ENCODE assay signal across 18 cellular contexts in the genomic region with DNA sequence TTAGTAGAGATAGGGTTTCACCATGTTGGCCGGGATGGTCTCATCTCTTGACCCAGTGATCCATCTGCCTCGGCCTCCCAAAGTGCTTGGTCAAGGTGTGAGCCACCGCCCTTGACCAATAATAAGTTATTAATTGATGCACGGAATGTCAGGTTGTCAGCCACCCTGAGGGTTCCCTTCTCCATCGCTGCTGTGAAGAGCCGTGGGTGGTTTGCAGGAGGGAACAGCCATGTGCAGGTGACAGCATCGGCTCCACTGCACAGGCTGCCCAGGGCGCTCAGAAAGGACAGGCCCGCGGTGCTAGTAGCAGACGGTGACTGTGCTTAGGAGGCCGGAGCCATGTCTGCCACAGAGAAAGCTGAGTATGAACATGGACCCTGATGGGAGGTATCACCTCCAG.
"Had no signal": no experiment of that assay in that cellular context is flagged by ENCODE, and none has a peak within 500 bp of the region (broad histone marks: within the 10 kb centered on the region; RNA-seq: fewer than 3 reads in every experiment).

No MANE protein-coding gene starts in this region.

- H3K27me3 Mint-ChIP-seq: activated CD4-positive, alpha-beta T cell treated with anti-CD3 and anti-CD28 coated beads, Interleukin-2, amount 10 ng/mL, durations not matched to agents 7 days and 5 days; activated naive CD8-positive, alpha-beta T cell had no signal

- H3K27ac Mint-ChIP-seq: activated CD4-positive, alpha-beta T cell treated with anti-CD3 and anti-CD28 coated beads, Interleukin-2, amount 10 ng/mL, durations not matched to agents 7 days and 5 days; activated naive CD8-positive, alpha-beta T cell; T-helper 2 cell treated with Interferon-gamma antibody and Interleukin-4, amounts not matched to agents 5 μg/mL and 100 μg/mL, for 36 hours had no signal

- H3K4me1 ChIP-seq: breast epithelium, parathyroid adenoma, SJCRH30 had no signal

- H3K36me3 Mint-ChIP-seq: activated naive CD8-positive, alpha-beta T cell had no signal

- H3K27ac ChIP-seq: breast epithelium, gastroesophageal sphincter, parathyroid adenoma, SJCRH30 had no signal

- H3K4me3 ChIP-seq: breast epithelium, gastroesophageal sphincter, heart right ventricle, lung, SJCRH30 had no signal

- H3K9me3 ChIP-seq: breast epithelium, gastroesophageal sphincter, heart right ventricle, SJCRH30 had no signal

- ATAC-seq: activated T-cell treated with anti-CD3 and anti-CD28 coated beads, Interleukin-2, amount 50 U/mL, for 4 hours; gastroesophageal sphincter; left colon had no signal

- H3K4me3 Mint-ChIP-seq: activated CD4-positive, alpha-beta T cell treated with anti-CD3 and anti-CD28 coated beads, Interleukin-2, amount 10 ng/mL, durations not matched to agents 7 days and 5 days; activated naive CD8-positive, alpha-beta T cell; activated T-cell treated with anti-CD3 and anti-CD28 coated beads, Interleukin-2, amount 50 U/mL, for 4 hours; T-helper 2 cell treated with Interferon-gamma antibody and Interleukin-4, amounts not matched to agents 5 μg/mL and 100 μg/mL, for 36 hours had no signal

- DNase-seq: activated CD4-positive, alpha-beta T cell treated with anti-CD3 and anti-CD28 coated beads, Interleukin-2, amount 10 ng/mL, durations not matched to agents 7 days and 5 days; activated gamma-delta T cell treated with Interleukin-2 at 50 U/mL for 16 hours; activated T-cell treated with anti-CD3 and anti-CD28 coated beads, Interleukin-2, amount 50 U/mL, for 4 hours; dermis blood vessel endothelial cell; erythroblast; heart right ventricle; left colon; midbrain; SJCRH30; stimulated activated CD4-positive, alpha-beta T cell treated with anti-CD3 and anti-CD28 coated beads, Interleukin-15, amount 100 ng/mL, for 24 hours; stimulated activated CD4-positive, alpha-beta T cell treated with anti-CD3 and anti-CD28 coated beads, Interleukin-4, amount 100 ng/mL, for 24 hours; stimulated activated naive CD4-positive, alpha-beta T cell treated with Interleukin-2 at 50 U/mL for 16 hours had no signal

- H3K9me3 Mint-ChIP-seq: activated CD4-positive, alpha-beta T cell treated with anti-CD3 and anti-CD28 coated beads, Interleukin-2, amount 10 ng/mL, durations not matched to agents 7 days and 5 days; activated T-cell treated with anti-CD3 and anti-CD28 coated beads, Interleukin-2, amount 50 U/mL, for 4 hours; T-helper 2 cell treated with Interferon-gamma antibody and Interleukin-4, amounts not matched to agents 5 μg/mL and 100 μg/mL, for 36 hours had no signal

- H3K4me1 Mint-ChIP-seq: activated CD4-positive, alpha-beta T cell treated with anti-CD3 and anti-CD28 coated beads, Interleukin-2, amount 10 ng/mL, durations not matched to agents 7 days and 5 days had no signal

- H3K36me3 ChIP-seq: breast epithelium, gastroesophageal sphincter, heart right ventricle, SJCRH30 had no signal
